In the genomic region with DNA sequence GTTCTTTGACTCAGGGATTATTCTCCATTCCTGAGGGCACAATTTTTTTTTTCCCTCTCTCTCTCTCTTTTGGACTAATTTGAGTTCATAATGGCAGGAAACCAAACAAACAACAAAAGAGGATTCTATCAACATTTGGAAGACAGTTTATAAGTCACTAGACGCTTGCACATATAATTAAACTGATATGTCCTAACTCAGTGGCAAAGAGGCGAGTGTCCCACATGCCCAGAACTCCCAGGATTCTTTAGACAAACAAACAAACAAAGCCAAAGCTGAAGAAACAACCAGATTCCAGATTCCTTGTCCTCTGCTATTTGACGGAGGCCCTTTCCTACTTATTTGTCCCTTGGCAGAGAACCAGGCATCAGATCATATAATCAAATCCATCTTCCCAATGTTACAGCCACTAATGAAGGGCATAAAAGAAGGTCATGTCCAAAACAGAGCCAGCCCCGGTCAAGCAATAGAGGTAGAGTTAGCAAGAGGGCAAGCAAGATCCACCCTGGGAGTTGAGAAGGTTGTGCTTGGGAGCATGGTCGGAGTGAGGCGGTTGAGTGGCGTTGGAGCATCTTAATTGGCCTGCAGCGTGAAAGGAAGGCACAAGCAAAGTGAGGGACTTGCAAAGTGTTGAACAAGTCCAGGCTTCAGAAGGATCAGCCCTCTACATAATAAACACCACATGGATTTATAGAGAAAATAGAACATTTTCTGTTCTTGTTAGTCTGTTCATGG, we compare ENCODE assay signal across 32 cellular contexts. TPM values are rescaled to one million over a fixed set of nuclear protein-coding genes. Genes with fewer than 3 reads are reported as not detected.
DNase-seq lines count a peak whose midpoint lies in the region; ATAC-seq and TF ChIP-seq lines count a peak whose summit lies in the region.
"Had no signal": no experiment of that assay in that cellular context is flagged by ENCODE, and none has a peak within 500 bp of the region (broad histone marks: within the 10 kb centered on the region; RNA-seq: fewer than 3 reads in every experiment).

No MANE protein-coding gene starts in this region.

- ATAC-seq in left cardiac atrium (no peak), HG03432 (IDR thresholded peaks at IDR 0.05; ENCODE audit: unreplicated experiment) (no peak)
- ATAC-seq: activated CD8-positive, alpha-beta memory T cell treated with anti-CD3 and anti-CD28 coated beads, Interleukin-2, amount 10 ng/mL, durations not matched to agents 7 days and 5 days; Right ventricle myocardium inferior; stimulated activated naive CD8-positive, alpha-beta T cell treated with anti-CD3 and anti-CD28 coated beads, Interleukin-15, Interleukin-2, amounts not matched to agents 100 U/mL and 50 U/mL, for 24 hours had no signal

- H3K4me1 ChIP-seq in left ventricle myocardium inferior (peaks cover 44% of the 10 kb centered on the region), vagina (peaks cover 20% of the 10 kb centered on the region), BE2C (no peaks in the 10 kb centered on the region)
- H3K4me1 ChIP-seq: BLaER1, prostate gland had no signal

- H3K27me3 ChIP-seq in left ventricle myocardium inferior (ENCODE audit: low read depth) (no peaks in the 10 kb centered on the region), vagina (no peaks in the 10 kb centered on the region), BE2C (no peaks in the 10 kb centered on the region)
- H3K27me3 ChIP-seq: BLaER1, heart right ventricle had no signal

- H3K4me3 Mint-ChIP-seq in endothelial cell (ENCODE audit: unreplicated experiment), result peak overlapping the region; percentile 18
- H3K4me3 Mint-ChIP-seq in nephron progenitor cell, result no peak overlapping the region
- H3K4me3 Mint-ChIP-seq: activated CD4-positive, alpha-beta T cell treated with anti-CD3 and anti-CD28 coated beads, Interleukin-2, amount 10 ng/mL, durations not matched to agents 24 days and 14 days; activated CD8-positive, alpha-beta memory T cell treated with anti-CD3 and anti-CD28 coated beads, Interleukin-2, amount 10 ng/mL, durations not matched to agents 7 days and 5 days; IgD-negative memory B cell; T-helper 2 cell treated with Interferon-gamma antibody and Interleukin-4, amounts not matched to agents 5 μg/mL and 100 μg/mL, for 36 hours had no signal

- TF ChIP-seq CTCF in left ventricle myocardium inferior (IDR thresholded peaks at IDR 0.05; ENCODE audit: borderline replicate concordance) (no peak), endothelial cell (IDR thresholded peaks at IDR 0.05; ENCODE audit: unreplicated experiment) (no peak), nephron progenitor cell (IDR thresholded peaks at IDR 0.05) (no peak), vagina (IDR thresholded peaks at IDR 0.05) (no peak), BE2C (IDR thresholded peaks at IDR 0.05; ENCODE audit: low read depth, low read length) (no peak)

- H3K36me3 ChIP-seq in left ventricle myocardium inferior (peaks cover 51% of the 10 kb centered on the region), vagina (peaks cover 0 to 23% of the 10 kb centered on the region in 2 donors), BE2C (0 out of 2 replicates have a peak, but pooled peaks cover 1% of the 10 kb centered on the region)

- DNase-seq in left ventricle myocardium inferior (no peak), left cardiac atrium (no peak), endothelial cell (ENCODE audit: low spot score) (no peak), nephron progenitor cell (no peak), vagina (ENCODE audit: extremely low spot score in 2 of 2) (no peak), BE2C (no peak)
- DNase-seq in activated CD4-positive, CD25-positive, alpha-beta regulatory T cell treated with anti-CD3 and anti-CD28 coated beads, Interleukin-2, amount 50 U/mL, for 72 hours, result no peak
- DNase-seq: activated CD4-positive, alpha-beta T cell treated with anti-CD3 and anti-CD28 coated beads, Interleukin-2, amount 10 ng/mL, durations not matched to agents 24 days and 14 days; activated CD8-positive, alpha-beta memory T cell treated with anti-CD3 and anti-CD28 coated beads, Interleukin-2, amount 10 ng/mL, durations not matched to agents 7 days and 5 days; activated naive CD4-positive, alpha-beta T cell treated with anti-CD3 and anti-CD28 coated beads, Interleukin-2, amount 50 U/mL, for 16 hours; COR-L47; DMS79; GDM1; H7; heart right ventricle; kidney glomerular epithelial cell; NCI-H1092; NCI-H1694 treated with DMSO at 0.1 percent for 48 hours; NCI-H2171; NCI-H524 treated with DMSO at 0.1 percent for 48 hours; stimulated activated naive CD8-positive, alpha-beta T cell treated with anti-CD3 and anti-CD28 coated beads, Interleukin-15, Interleukin-2, amounts not matched to agents 100 U/mL and 50 U/mL, for 24 hours had no signal

- H3K9me3 Mint-ChIP-seq in endothelial cell (ENCODE audit: unreplicated experiment) (no peaks in the 10 kb centered on the region), nephron progenitor cell (peaks cover 15% of the 10 kb centered on the region)
- H3K9me3 Mint-ChIP-seq: activated CD4-positive, alpha-beta T cell treated with anti-CD3 and anti-CD28 coated beads, Interleukin-2, amount 10 ng/mL, durations not matched to agents 24 days and 14 days; IgD-negative memory B cell; T-helper 2 cell treated with Interferon-gamma antibody and Interleukin-4, amounts not matched to agents 5 μg/mL and 100 μg/mL, for 36 hours had no signal

- H3K27me3 Mint-ChIP-seq in endothelial cell (ENCODE audit: unreplicated experiment) (peaks cover 6% of the 10 kb centered on the region), nephron progenitor cell (ENCODE audit: low read depth, poor library complexity) (no peaks in the 10 kb centered on the region)
- H3K27me3 Mint-ChIP-seq: activated CD4-positive, alpha-beta T cell treated with anti-CD3 and anti-CD28 coated beads, Interleukin-2, amount 10 ng/mL, durations not matched to agents 24 days and 14 days; activated CD8-positive, alpha-beta memory T cell treated with anti-CD3 and anti-CD28 coated beads, Interleukin-2, amount 10 ng/mL, durations not matched to agents 7 days and 5 days; IgD-negative memory B cell had no signal

- H3K4me3 ChIP-seq in left ventricle myocardium inferior (no peak overlapping the region), vagina (no peak overlapping the region), BE2C (ENCODE audit: low read depth, low read length) (no peak overlapping the region)
- H3K4me3 ChIP-seq: BLaER1, heart right ventricle, prostate gland had no signal

- H3K27ac Mint-ChIP-seq in endothelial cell (ENCODE audit: unreplicated experiment) (peak overlapping the region; percentile 93), nephron progenitor cell (peak overlapping the region; percentile 82)
- H3K27ac Mint-ChIP-seq: activated CD4-positive, alpha-beta T cell treated with anti-CD3 and anti-CD28 coated beads, Interleukin-2, amount 10 ng/mL, durations not matched to agents 24 days and 14 days; activated CD8-positive, alpha-beta memory T cell treated with anti-CD3 and anti-CD28 coated beads, Interleukin-2, amount 10 ng/mL, durations not matched to agents 7 days and 5 days; IgD-negative memory B cell; T-helper 2 cell treated with Interferon-gamma antibody and Interleukin-4, amounts not matched to agents 5 μg/mL and 100 μg/mL, for 36 hours had no signal

- intact Hi-C loops in left ventricle myocardium inferior (cut with micrococcal nuclease), result no loop called here
- intact Hi-C loops in left cardiac atrium (cut with DNase I), result no loop called here
- intact Hi-C loops in vagina (cut with DNase I), result loop anchor here (10.0 kb wide), 1 partner anchor 178 kb away; no protein-coding TSS in a partner anchor

- H3K36me3 Mint-ChIP-seq in endothelial cell (ENCODE audit: low read depth, unreplicated experiment), result peaks cover 28% of the 10 kb centered on the region
- H3K36me3 Mint-ChIP-seq in nephron progenitor cell (ENCODE audit: low read depth), result peaks cover 88% of the 10 kb centered on the region

- H3K9me3 ChIP-seq in left ventricle myocardium inferior (replicated peaks) (no peaks in the 10 kb centered on the region), vagina (no peaks in the 10 kb centered on the region), BE2C (no peaks in the 10 kb centered on the region)
- H3K9me3 ChIP-seq: heart right ventricle, prostate gland had no signal

- no peak for TF ChIP-seq POLR2A in vagina (IDR thresholded peaks at IDR 0.05)

- H3K4me1 Mint-ChIP-seq in endothelial cell (ENCODE audit: unreplicated experiment) (peaks cover 27% of the 10 kb centered on the region), nephron progenitor cell (peaks cover 28% of the 10 kb centered on the region)
- H3K4me1 Mint-ChIP-seq: activated CD4-positive, alpha-beta T cell treated with anti-CD3 and anti-CD28 coated beads, Interleukin-2, amount 10 ng/mL, durations not matched to agents 24 days and 14 days; activated CD8-positive, alpha-beta memory T cell treated with anti-CD3 and anti-CD28 coated beads, Interleukin-2, amount 10 ng/mL, durations not matched to agents 7 days and 5 days had no signal

- peak overlapping the region; percentile 51 for H3K27ac ChIP-seq in left ventricle myocardium inferior (replicated peaks)
- H3K27ac ChIP-seq in vagina, result peak overlapping the region; percentile 48
- H3K27ac ChIP-seq: BLaER1, prostate gland, VCaP had no signal

RNA-seq across cellular contexts. Expression of a gene that starts 30.3 kb away (rescaled TPM):
- total RNA-seq in left ventricle myocardium inferior (32.4 TPM), left cardiac atrium (10 to 100 TPM; 29.5 to 29.8 TPM), endothelial cell (ENCODE audit: unreplicated experiment) (70.0 TPM), vagina (24.6 TPM)
- polyA plus RNA-seq in BE2C (2012; ENCODE audit: insufficient read depth, insufficient read length, low read depth), result 31.2 TPM

RNA-seq across cellular contexts. Expression of a gene that starts 34.3 kb away (rescaled TPM):
- not detected for total RNA-seq in left ventricle myocardium inferior
- total RNA-seq in left cardiac atrium, result under 1 TPM in 1 of 2 donors, not detected in 1; 0.24 TPM
- not detected for total RNA-seq in endothelial cell (ENCODE audit: unreplicated experiment)
- not detected for total RNA-seq in vagina
- not detected for polyA plus RNA-seq in BE2C (2012; ENCODE audit: insufficient read depth, insufficient read length, low read depth)
- total RNA-seq: activated CD4-positive, alpha-beta T cell treated with anti-CD3 and anti-CD28 coated beads, Interleukin-2, amount 10 ng/mL, durations not matched to agents 24 days and 14 days; activated CD8-positive, alpha-beta memory T cell treated with anti-CD3 and anti-CD28 coated beads, Interleukin-2, amount 10 ng/mL, durations not matched to agents 7 days and 5 days; cerebellum; H7; lung microvascular endothelial cell; Right ventricle myocardium inferior; skeletal muscle tissue had no signal
- polyA plus RNA-seq: heart right ventricle, IgD-negative memory B cell, thymus had no signal
